20 cellular contexts compared by ENCODE assay signal in the genomic region with DNA sequence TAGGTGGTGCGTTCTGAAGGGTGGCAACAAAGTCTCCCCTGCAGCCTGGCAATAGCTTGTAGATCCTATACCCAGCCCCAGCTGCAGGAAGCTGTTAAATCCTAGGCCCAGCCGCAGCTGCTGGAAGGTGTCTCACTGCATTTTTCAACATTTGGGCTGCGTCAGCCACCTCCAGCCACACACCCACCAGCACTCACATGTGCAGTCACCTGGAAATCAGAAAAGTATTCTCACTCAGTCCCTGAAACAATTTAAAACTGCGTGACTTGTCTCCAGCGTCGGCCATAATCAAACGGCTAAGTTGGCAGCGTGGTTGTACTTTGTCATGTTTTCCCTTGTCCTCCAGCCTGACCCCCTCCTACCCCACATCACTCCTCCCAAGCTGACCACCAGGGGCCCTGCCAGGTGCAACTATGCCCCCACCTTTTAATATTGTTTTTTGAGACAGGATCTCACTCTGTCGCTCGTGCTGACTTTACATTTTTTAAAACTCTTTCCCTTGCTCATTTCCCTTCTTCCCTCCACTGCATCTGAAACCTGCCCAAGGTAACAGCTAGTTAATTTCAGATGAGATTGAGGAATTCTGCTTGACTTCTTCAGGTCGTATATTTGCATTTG.
"Had no signal": no experiment of that assay in that cellular context is flagged by ENCODE, and none has a peak within 500 bp of the region (broad histone marks: within the 10 kb centered on the region; RNA-seq: fewer than 3 reads in every experiment).

No MANE protein-coding gene starts in this region.

- H3K9me3 Mint-ChIP-seq: effector memory CD8-positive, alpha-beta T cell; naive thymus-derived CD8-positive, alpha-beta T cell had no signal

- FAIRE-seq: colon, pancreas had no signal

- H3K36me3 Mint-ChIP-seq: naive thymus-derived CD8-positive, alpha-beta T cell; stimulated activated effector memory CD8-positive, alpha-beta T cell treated with anti-CD3 and anti-CD28 coated beads, Interleukin-12 subunit alpha, Interleukin-12 subunit beta, amount 100 ng/mL, for 72 hours had no signal

- H3K4me3 ChIP-seq: mucosa of descending colon, pancreas, suprapubic skin, tibial artery, upper lobe of left lung, uterus had no signal

- H3K4me1 ChIP-seq: foreskin keratinocyte, pancreas, suprapubic skin, tibial artery, upper lobe of left lung, uterus had no signal

- H3K36me3 ChIP-seq: pancreas, suprapubic skin, tibial artery, upper lobe of left lung, uterus had no signal

- H3K27ac ChIP-seq: foreskin keratinocyte, pancreas, suprapubic skin, tibial artery, upper lobe of left lung, uterus had no signal

- H3K9me3 ChIP-seq: mucosa of descending colon, pancreas, suprapubic skin, tibial artery, upper lobe of left lung, uterus had no signal

- ATAC-seq: effector memory CD8-positive, alpha-beta T cell; foreskin keratinocyte; left lobe of liver; mucosa of descending colon; naive thymus-derived CD8-positive, alpha-beta T cell; right cardiac atrium; stimulated activated effector memory CD8-positive, alpha-beta T cell treated with anti-CD3 and anti-CD28 coated beads, Interleukin-12 subunit alpha, Interleukin-12 subunit beta, amount 100 ng/mL, for 72 hours; stimulated activated naive CD8-positive, alpha-beta T cell treated with anti-CD3 and anti-CD28 coated beads, Interleukin-15, Interleukin-2, amounts not matched to agents 100 U/mL and 50 U/mL, for 24 hours had no signal

- H3K4me3 Mint-ChIP-seq: dendritic cell treated with granulocyte-macrophage colony-stimulating factor and Interleukin-4, amounts not matched to agents 40 ng/mL and 50 ng/mL, for 4 days; effector memory CD8-positive, alpha-beta T cell; naive thymus-derived CD8-positive, alpha-beta T cell; stimulated activated effector memory CD8-positive, alpha-beta T cell treated with anti-CD3 and anti-CD28 coated beads, Interleukin-12 subunit alpha, Interleukin-12 subunit beta, amount 100 ng/mL, for 72 hours had no signal

- H3K4me1 Mint-ChIP-seq: naive thymus-derived CD8-positive, alpha-beta T cell; stimulated activated effector memory CD8-positive, alpha-beta T cell treated with anti-CD3 and anti-CD28 coated beads, Interleukin-12 subunit alpha, Interleukin-12 subunit beta, amount 100 ng/mL, for 72 hours had no signal

- H3K27me3 ChIP-seq: foreskin keratinocyte, pancreas, suprapubic skin, tibial artery, upper lobe of left lung, uterus had no signal

- DNase-seq: effector memory CD8-positive, alpha-beta T cell; foreskin keratinocyte; mammary epithelial cell; mucosa of descending colon; naive thymus-derived CD8-positive, alpha-beta T cell; occipital lobe; pancreas; right cardiac atrium; stimulated activated CD4-positive, alpha-beta T cell treated with anti-CD3 and anti-CD28 coated beads, Interleukin-4, amount 100 ng/mL, for 1 hour; stimulated activated CD8-positive, alpha-beta memory T cell treated with anti-CD3 and anti-CD28 coated beads, Interleukin-4, amount 100 ng/mL, for 48 hours; stimulated activated naive CD8-positive, alpha-beta T cell treated with anti-CD3 and anti-CD28 coated beads, Interleukin-15, Interleukin-2, amounts not matched to agents 100 U/mL and 50 U/mL, for 24 hours; tibial artery; upper lobe of left lung; uterus had no signal

- H3K27me3 Mint-ChIP-seq: dendritic cell treated with granulocyte-macrophage colony-stimulating factor and Interleukin-4, amounts not matched to agents 40 ng/mL and 50 ng/mL, for 4 days; effector memory CD8-positive, alpha-beta T cell; progenitor cell of endocrine pancreas had no signal

- H3K27ac Mint-ChIP-seq: dendritic cell treated with granulocyte-macrophage colony-stimulating factor and Interleukin-4, amounts not matched to agents 40 ng/mL and 50 ng/mL, for 4 days; effector memory CD8-positive, alpha-beta T cell; progenitor cell of endocrine pancreas; stimulated activated effector memory CD8-positive, alpha-beta T cell treated with anti-CD3 and anti-CD28 coated beads, Interleukin-12 subunit alpha, Interleukin-12 subunit beta, amount 100 ng/mL, for 72 hours had no signal
